ENCODE assay signal across 30 cellular contexts in the genomic region with DNA sequence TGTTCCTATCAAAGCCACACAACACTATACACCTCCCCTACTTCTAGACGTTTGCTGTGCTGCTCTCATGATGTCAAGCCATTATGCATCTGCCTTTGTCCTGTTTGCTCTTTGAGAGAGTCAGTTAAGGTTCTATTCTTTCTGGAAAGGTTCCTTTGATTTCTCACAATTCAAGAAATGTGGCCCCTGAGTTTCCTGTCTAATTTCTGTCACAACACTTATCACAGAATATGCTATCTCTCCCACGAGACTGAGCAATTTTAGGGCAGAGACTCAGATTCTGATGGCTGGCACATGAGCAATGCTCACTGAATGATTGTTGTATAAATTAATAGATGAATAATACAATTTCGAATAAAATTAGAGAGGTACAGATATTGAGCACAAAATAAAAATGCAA.
"Had no signal": no experiment of that assay in that cellular context is flagged by ENCODE, and none has a peak within 500 bp of the region (broad histone marks: within the 10 kb centered on the region; RNA-seq: fewer than 3 reads in every experiment).

No MANE protein-coding gene starts in this region.

- H3K9ac ChIP-seq: KMS-11 had no signal

- H3K4me2 ChIP-seq: KMS-11 had no signal

- H3K27me3 ChIP-seq: MG63 had no signal

- H3K9me3 ChIP-seq: MG63 had no signal

- DNase-seq: Karpas-422, Kasumi-1, KG1, MG63, MM.1S, MV-4-11, NCI-H1048, NCI-H1105, NCI-H1105 treated with DMSO at 0.1 percent for 48 hours, NCI-H1417, NCI-H1417 treated with DMSO at 0.1 percent for 48 hours, NCI-H1436, NCI-H1436 treated with DMSO at 0.1 percent for 48 hours, NCI-H146, NCI-H1694, NCI-H1694 treated with DMSO at 0.1 percent for 48 hours, NCI-H187, NCI-H187 treated with DMSO at 0.1 percent for 48 hours, NCI-H1930, NCI-H2081, NCI-H2081 treated with DMSO at 0.1 percent for 48 hours, NCI-H2107, NCI-H2171, NCI-H2171 treated with DMSO at 0.1 percent for 48 hours, NCI-H2227 treated with DMSO at 0.1 percent for 48 hours, NCI-H226, NCI-H345, NCI-H446, NCI-H446 treated with DMSO at 0.1 percent for 48 hours had no signal

- H3K4me3 ChIP-seq: MG63 had no signal

- H3K27ac ChIP-seq: KMS-11 had no signal

- H3K36me3 ChIP-seq: MG63 had no signal
